8 cellular contexts compared by ENCODE assay signal in genomic region chr13:75870397-75870801, GRCh38.
DNase-seq lines count a peak whose midpoint lies in the region.

No MANE protein-coding gene starts in this region.

- CTCF ChIA-PET in activated naive CD4-positive, alpha-beta T cell treated with anti-CD3 and anti-CD28 coated beads for 36 hours (lab: Charles Lee) = interaction anchor here (0.7 to 4.7 kb wide), 32 partner anchors 8 to 1013 kb away, joined by 3 to 90 read pairs (median 4); no protein-coding TSS in a partner anchor

- H3K27me3 ChIP-seq in MG63 = no peaks in the 10 kb centered on the region

- H3K9me3 ChIP-seq in MG63 = no peaks in the 10 kb centered on the region

- H3K4me1 Mint-ChIP-seq in activated naive CD4-positive, alpha-beta T cell treated with anti-CD3 and anti-CD28 coated beads for 36 hours (ENCODE audit: low read depth) = peaks cover 15% of the 10 kb centered on the region

- intact Hi-C loops in activated naive CD4-positive, alpha-beta T cell treated with anti-CD3 and anti-CD28 coated beads for 36 hours (cut with micrococcal nuclease) = loop anchor here (1.0 to 10.0 kb wide), 5 partner anchors 72 to 954 kb away; no protein-coding TSS in a partner anchor
- intact Hi-C loops in posterior vena cava (cut with DNase I) = loop anchor here in 1 of 2 donors (10.0 kb wide), 1 partner anchor 1034 kb away; no protein-coding TSS in a partner anchor

- peak overlapping the region; percentile 40 for H3K4me3 Mint-ChIP-seq in activated naive CD4-positive, alpha-beta T cell treated with anti-CD3 and anti-CD28 coated beads for 36 hours

- no peaks in the 10 kb centered on the region for H3K36me3 Mint-ChIP-seq in activated naive CD4-positive, alpha-beta T cell treated with anti-CD3 and anti-CD28 coated beads for 36 hours (ENCODE audit: low read depth)

- no peaks in the 10 kb centered on the region for H3K9me3 Mint-ChIP-seq in activated naive CD4-positive, alpha-beta T cell treated with anti-CD3 and anti-CD28 coated beads for 36 hours

- H3K4me3 ChIP-seq in MG63 = no peak overlapping the region

- peak; percentile 15 for DNase-seq in activated naive CD4-positive, alpha-beta T cell treated with anti-CD3 and anti-CD28 coated beads for 36 hours
- DNase-seq in activated naive CD4-positive, alpha-beta T cell (lab: John Stamatoyannopoulos, UW) = no peak
- DNase-seq in NCI-H1092 (lab: John Stamatoyannopoulos, UW) (peak; percentile 8), activated T-cell treated with anti-CD3 and anti-CD28 coated beads for 4 hours (peak; percentile 4), fibroblast of peridontal ligament (ENCODE audit: extremely low read depth) (peak; percentile 69), pons (ENCODE audit: low spot score) (peak; percentile 29), MG63 (no peak), posterior vena cava (ENCODE audit: low spot score) (no peak)

- H3K27ac Mint-ChIP-seq in activated naive CD4-positive, alpha-beta T cell treated with anti-CD3 and anti-CD28 coated beads for 36 hours = no peak overlapping the region

- H3K27me3 Mint-ChIP-seq in activated naive CD4-positive, alpha-beta T cell treated with anti-CD3 and anti-CD28 coated beads for 36 hours (ENCODE audit: low read depth) = peaks cover 5% of the 10 kb centered on the region

- H3K36me3 ChIP-seq in MG63 = no peaks in the 10 kb centered on the region

Comparison
In these comparisons a context has a peak if more than half of its experiments do, and no peak if none do; other contexts are left out.
1. DNase-seq: peak in activated naive CD4-positive, alpha-beta T cell treated with anti-CD3 and anti-CD28 coated beads for 36 hours (single experiment), NCI-H1092 (single experiment), activated T-cell treated with anti-CD3 and anti-CD28 coated beads for 4 hours (single experiment), fibroblast of peridontal ligament (single experiment) and pons (single experiment); none in activated naive CD4-positive, alpha-beta T cell (0 of 4), MG63 (single experiment) and posterior vena cava (single experiment).